24 cellular contexts compared by ENCODE assay signal in genomic region chr13:34189946-34190345, GRCh38.
"Had no signal": no experiment of that assay in that cellular context is flagged by ENCODE, and none has a peak within 500 bp of the region (broad histone marks: within the 10 kb centered on the region; RNA-seq: fewer than 3 reads in every experiment).

No MANE protein-coding gene starts in this region.

- H3K36me3 ChIP-seq: colonic mucosa, esophagus squamous epithelium, gastrocnemius medialis, gastroesophageal sphincter, heart left ventricle, heart right ventricle had no signal

- H3K4me3 Mint-ChIP-seq: dendritic cell treated with granulocyte-macrophage colony-stimulating factor and Interleukin-4, amounts not matched to agents 40 ng/mL and 50 ng/mL, for 4 days; effector memory CD8-positive, alpha-beta T cell; endodermal cell had no signal

- H3K9me3 ChIP-seq: colonic mucosa, esophagus squamous epithelium, gastrocnemius medialis, gastroesophageal sphincter had no signal

- H3K27ac ChIP-seq: colonic mucosa, coronary artery, dorsolateral prefrontal cortex, epithelial cell of prostate, esophagus squamous epithelium, foreskin keratinocyte, gastrocnemius medialis, gastroesophageal sphincter, heart left ventricle, heart right ventricle had no signal

- H3K27me3 Mint-ChIP-seq: dendritic cell treated with granulocyte-macrophage colony-stimulating factor and Interleukin-4, amounts not matched to agents 40 ng/mL and 50 ng/mL, for 4 days; effector memory CD8-positive, alpha-beta T cell had no signal

- H3K4me1 ChIP-seq: colonic mucosa, esophagus squamous epithelium, gastrocnemius medialis, gastroesophageal sphincter, heart left ventricle, heart right ventricle had no signal

- H3K27ac Mint-ChIP-seq: dendritic cell treated with granulocyte-macrophage colony-stimulating factor and Interleukin-4, amounts not matched to agents 40 ng/mL and 50 ng/mL, for 4 days; effector memory CD8-positive, alpha-beta T cell; endodermal cell had no signal

- ATAC-seq: effector memory CD8-positive, alpha-beta T cell; esophagus mucosa; foreskin keratinocyte; gastrocnemius medialis; gastroesophageal sphincter; heart left ventricle; heart right ventricle had no signal

- H3K4me1 Mint-ChIP-seq: endodermal cell had no signal

- DNase-seq: colonic mucosa; cortex of kidney; dermis blood vessel endothelial cell; dorsolateral prefrontal cortex; effector CD4-positive, alpha-beta T cell; effector CD8-positive, alpha-beta T cell; effector memory CD4-positive, alpha-beta T cell; effector memory CD8-positive, alpha-beta T cell; endodermal cell; erythroblast; esophagus squamous epithelium; foreskin fibroblast; foreskin keratinocyte; foreskin melanocyte; gastrocnemius medialis; glutamatergic neuron; head of caudate nucleus; heart left ventricle; heart right ventricle had no signal

- H3K4me3 ChIP-seq: colonic mucosa, coronary artery, dorsolateral prefrontal cortex, esophagus squamous epithelium, gastrocnemius medialis, gastroesophageal sphincter, heart left ventricle, heart right ventricle had no signal

- H3K27me3 ChIP-seq: colonic mucosa, dorsolateral prefrontal cortex, esophagus squamous epithelium, foreskin keratinocyte, gastrocnemius medialis, gastroesophageal sphincter, heart left ventricle, heart right ventricle had no signal
